Comparison of ENCODE assay signal across 2 cellular contexts in the genomic region with DNA sequence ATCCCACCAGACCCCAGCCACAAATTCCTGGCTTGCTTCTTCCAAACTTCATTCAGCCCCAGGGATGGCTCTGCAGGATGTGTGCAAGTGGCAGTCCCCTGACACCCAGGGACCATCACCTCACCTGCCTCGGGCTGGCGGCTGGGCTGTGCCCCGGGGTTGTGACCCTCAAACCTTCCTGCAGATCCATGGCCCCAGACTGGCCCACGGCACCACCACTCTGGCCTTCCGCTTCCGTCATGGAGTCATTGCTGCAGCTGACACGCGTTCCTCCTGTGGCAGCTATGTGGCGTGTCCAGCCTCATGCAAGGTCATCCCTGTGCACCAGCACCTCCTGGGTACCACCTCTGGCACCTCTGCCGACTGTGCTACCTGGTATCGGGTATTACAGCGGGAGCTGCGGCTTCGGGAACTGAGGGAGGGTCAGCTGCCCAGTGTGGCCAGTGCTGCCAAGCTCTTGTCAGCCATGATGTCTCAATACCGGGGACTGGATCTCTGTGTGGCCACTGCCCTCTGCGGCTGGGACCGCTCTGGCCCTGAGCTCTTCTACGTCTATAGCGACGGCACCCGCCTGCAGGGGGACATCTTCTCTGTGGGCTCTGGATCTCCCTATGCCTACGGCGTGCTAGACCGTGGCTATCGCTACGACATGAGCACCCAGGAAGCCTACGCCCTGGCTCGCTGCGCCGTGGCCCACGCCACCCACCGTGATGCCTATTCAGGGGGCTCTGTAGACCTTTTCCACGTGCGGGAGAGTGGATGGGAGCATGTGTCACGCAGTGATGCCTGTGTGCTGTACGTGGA.
TF ChIP-seq lines count a peak whose summit lies in the region.

A gene with protein sequence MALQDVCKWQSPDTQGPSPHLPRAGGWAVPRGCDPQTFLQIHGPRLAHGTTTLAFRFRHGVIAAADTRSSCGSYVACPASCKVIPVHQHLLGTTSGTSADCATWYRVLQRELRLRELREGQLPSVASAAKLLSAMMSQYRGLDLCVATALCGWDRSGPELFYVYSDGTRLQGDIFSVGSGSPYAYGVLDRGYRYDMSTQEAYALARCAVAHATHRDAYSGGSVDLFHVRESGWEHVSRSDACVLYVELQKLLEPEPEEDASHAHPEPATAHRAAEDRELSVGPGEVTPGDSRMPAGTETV (plus strand): TSS at position 51 of the 804 bp plus-strand sequence. CDS start 14 bp downstream, at position 65.

TF ChIP-seq in GM23338, 12 proteins besides CTCF, POLR2A, EP300 and RAD21:
- TF ChIP-seq, protein P1, sequence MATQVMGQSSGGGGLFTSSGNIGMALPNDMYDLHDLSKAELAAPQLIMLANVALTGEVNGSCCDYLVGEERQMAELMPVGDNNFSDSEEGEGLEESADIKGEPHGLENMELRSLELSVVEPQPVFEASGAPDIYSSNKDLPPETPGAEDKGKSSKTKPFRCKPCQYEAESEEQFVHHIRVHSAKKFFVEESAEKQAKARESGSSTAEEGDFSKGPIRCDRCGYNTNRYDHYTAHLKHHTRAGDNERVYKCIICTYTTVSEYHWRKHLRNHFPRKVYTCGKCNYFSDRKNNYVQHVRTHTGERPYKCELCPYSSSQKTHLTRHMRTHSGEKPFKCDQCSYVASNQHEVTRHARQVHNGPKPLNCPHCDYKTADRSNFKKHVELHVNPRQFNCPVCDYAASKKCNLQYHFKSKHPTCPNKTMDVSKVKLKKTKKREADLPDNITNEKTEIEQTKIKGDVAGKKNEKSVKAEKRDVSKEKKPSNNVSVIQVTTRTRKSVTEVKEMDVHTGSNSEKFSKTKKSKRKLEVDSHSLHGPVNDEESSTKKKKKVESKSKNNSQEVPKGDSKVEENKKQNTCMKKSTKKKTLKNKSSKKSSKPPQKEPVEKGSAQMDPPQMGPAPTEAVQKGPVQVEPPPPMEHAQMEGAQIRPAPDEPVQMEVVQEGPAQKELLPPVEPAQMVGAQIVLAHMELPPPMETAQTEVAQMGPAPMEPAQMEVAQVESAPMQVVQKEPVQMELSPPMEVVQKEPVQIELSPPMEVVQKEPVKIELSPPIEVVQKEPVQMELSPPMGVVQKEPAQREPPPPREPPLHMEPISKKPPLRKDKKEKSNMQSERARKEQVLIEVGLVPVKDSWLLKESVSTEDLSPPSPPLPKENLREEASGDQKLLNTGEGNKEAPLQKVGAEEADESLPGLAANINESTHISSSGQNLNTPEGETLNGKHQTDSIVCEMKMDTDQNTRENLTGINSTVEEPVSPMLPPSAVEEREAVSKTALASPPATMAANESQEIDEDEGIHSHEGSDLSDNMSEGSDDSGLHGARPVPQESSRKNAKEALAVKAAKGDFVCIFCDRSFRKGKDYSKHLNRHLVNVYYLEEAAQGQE (IDR thresholded peaks at IDR 0.05; ENCODE audit: unreplicated experiment), result no peak

TF ChIP-seq in IMR-90, 13 proteins besides CTCF, POLR2A, EP300 and RAD21:
- no peak for TF ChIP-seq NFE2L2 (IDR thresholded peaks at IDR 0.05; ENCODE audit: low read depth, low read length)
